1 cellular context compared by ENCODE assay signal in the genomic region with DNA sequence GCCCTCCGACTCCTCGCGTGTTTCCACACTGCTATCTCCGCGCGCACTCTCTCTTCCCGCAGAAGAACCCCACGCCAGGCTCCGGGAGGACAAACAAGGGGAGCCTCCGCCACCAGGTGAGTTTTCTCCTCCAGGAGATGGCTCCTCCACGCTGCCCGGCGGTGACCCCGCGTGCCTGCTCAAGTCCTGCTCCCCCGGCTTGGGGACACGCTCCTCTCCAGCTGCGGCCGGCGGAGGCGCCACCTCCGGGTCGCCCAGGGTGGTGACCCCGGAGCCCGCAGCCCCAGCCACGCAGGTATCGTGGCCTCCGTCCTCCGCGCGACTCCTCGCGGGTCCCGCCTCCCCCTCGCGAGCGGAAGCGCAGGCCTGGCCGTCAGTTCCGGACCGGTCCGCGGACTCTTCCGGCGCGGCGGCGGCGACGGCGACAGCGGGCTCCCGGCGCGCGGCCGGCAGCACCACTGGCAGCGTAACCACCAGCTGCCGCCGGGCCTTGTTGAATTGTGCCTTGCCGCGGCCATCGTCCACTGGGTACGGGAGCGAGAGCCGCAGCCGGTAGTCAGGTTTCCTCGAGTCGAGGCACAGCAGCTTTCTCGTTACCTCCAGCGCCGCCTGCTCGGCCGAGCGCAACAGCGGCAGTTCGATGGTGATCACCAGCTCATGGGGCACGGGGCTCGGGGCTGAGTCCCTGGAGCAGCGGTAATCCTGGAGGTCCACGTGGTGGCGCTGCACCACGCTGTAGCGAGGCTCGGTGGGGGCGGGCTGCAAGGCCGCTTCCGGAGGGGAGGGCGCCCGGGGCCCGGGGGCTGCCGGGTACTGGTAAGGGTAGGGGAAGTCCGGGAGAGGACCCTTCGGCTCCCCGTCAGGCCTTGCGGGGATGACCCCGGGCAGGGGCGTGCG.
A peak's percentile ranks its signal among the peaks of the same experiment; 100 is the strongest.
TF ChIP-seq lines count a peak whose summit lies in the region.

No MANE protein-coding gene starts in this region.

TF ChIP-seq in HEK293, 187 proteins besides CTCF, POLR2A, EP300 and RAD21 (continued from another document and continues in another):
- TF ChIP-seq, protein P1, sequence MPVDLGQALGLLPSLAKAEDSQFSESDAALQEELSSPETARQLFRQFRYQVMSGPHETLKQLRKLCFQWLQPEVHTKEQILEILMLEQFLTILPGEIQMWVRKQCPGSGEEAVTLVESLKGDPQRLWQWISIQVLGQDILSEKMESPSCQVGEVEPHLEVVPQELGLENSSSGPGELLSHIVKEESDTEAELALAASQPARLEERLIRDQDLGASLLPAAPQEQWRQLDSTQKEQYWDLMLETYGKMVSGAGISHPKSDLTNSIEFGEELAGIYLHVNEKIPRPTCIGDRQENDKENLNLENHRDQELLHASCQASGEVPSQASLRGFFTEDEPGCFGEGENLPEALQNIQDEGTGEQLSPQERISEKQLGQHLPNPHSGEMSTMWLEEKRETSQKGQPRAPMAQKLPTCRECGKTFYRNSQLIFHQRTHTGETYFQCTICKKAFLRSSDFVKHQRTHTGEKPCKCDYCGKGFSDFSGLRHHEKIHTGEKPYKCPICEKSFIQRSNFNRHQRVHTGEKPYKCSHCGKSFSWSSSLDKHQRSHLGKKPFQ (tag by site-specific recombination; IDR thresholded peaks at IDR 0.05): no peak
- peak; percentile 56 for TF ChIP-seq ZFHX2 (tag by site-specific recombination; conservative IDR thresholded peaks at IDR 0.05)
- TF ChIP-seq ZNF830 (tag by site-specific recombination; IDR thresholded peaks at IDR 0.05; ENCODE audit: low read depth): no peak
- TF ChIP-seq, protein P2, sequence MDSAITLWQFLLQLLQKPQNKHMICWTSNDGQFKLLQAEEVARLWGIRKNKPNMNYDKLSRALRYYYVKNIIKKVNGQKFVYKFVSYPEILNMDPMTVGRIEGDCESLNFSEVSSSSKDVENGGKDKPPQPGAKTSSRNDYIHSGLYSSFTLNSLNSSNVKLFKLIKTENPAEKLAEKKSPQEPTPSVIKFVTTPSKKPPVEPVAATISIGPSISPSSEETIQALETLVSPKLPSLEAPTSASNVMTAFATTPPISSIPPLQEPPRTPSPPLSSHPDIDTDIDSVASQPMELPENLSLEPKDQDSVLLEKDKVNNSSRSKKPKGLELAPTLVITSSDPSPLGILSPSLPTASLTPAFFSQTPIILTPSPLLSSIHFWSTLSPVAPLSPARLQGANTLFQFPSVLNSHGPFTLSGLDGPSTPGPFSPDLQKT (IDR thresholded peaks at IDR 0.05; ENCODE audit: borderline replicate concordance, low read depth, low read length): no peak; the same call in 1 of the 2 replicates
- peak; percentile 81 for TF ChIP-seq ZXDB (tag by site-specific recombination; IDR thresholded peaks at IDR 0.05)
- TF ChIP-seq, protein P3, sequence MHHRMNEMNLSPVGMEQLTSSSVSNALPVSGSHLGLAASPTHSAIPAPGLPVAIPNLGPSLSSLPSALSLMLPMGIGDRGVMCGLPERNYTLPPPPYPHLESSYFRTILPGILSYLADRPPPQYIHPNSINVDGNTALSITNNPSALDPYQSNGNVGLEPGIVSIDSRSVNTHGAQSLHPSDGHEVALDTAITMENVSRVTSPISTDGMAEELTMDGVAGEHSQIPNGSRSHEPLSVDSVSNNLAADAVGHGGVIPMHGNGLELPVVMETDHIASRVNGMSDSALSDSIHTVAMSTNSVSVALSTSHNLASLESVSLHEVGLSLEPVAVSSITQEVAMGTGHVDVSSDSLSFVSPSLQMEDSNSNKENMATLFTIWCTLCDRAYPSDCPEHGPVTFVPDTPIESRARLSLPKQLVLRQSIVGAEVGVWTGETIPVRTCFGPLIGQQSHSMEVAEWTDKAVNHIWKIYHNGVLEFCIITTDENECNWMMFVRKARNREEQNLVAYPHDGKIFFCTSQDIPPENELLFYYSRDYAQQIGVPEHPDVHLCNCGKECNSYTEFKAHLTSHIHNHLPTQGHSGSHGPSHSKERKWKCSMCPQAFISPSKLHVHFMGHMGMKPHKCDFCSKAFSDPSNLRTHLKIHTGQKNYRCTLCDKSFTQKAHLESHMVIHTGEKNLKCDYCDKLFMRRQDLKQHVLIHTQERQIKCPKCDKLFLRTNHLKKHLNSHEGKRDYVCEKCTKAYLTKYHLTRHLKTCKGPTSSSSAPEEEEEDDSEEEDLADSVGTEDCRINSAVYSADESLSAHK (tag by site-specific recombination; IDR thresholded peaks at IDR 0.05): peak; percentile 14; the same call in 1 of the 2 replicates
- TF ChIP-seq, protein P4, sequence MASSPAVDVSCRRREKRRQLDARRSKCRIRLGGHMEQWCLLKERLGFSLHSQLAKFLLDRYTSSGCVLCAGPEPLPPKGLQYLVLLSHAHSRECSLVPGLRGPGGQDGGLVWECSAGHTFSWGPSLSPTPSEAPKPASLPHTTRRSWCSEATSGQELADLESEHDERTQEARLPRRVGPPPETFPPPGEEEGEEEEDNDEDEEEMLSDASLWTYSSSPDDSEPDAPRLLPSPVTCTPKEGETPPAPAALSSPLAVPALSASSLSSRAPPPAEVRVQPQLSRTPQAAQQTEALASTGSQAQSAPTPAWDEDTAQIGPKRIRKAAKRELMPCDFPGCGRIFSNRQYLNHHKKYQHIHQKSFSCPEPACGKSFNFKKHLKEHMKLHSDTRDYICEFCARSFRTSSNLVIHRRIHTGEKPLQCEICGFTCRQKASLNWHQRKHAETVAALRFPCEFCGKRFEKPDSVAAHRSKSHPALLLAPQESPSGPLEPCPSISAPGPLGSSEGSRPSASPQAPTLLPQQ (tag by site-specific recombination; IDR thresholded peaks at IDR 0.05): peak; percentile 67; the same call in 1 of the 2 replicates
- peak; percentile 94 for TF ChIP-seq ZNF2 (tag by site-specific recombination; IDR thresholded peaks at IDR 0.05)
- TF ChIP-seq ZNF175 (tag by site-specific recombination; IDR thresholded peaks at IDR 0.05): no peak
- TF ChIP-seq ZNF654 (tag by site-specific recombination; IDR thresholded peaks at IDR 0.05; ENCODE audit: low read depth): peak; percentile 86
- no peak for TF ChIP-seq ZNF292 (tag by site-specific recombination; IDR thresholded peaks at IDR 0.05; ENCODE audit: borderline replicate concordance, low read depth)
- TF ChIP-seq, protein P5, sequence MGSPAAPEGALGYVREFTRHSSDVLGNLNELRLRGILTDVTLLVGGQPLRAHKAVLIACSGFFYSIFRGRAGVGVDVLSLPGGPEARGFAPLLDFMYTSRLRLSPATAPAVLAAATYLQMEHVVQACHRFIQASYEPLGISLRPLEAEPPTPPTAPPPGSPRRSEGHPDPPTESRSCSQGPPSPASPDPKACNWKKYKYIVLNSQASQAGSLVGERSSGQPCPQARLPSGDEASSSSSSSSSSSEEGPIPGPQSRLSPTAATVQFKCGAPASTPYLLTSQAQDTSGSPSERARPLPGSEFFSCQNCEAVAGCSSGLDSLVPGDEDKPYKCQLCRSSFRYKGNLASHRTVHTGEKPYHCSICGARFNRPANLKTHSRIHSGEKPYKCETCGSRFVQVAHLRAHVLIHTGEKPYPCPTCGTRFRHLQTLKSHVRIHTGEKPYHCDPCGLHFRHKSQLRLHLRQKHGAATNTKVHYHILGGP (tag by site-specific recombination; IDR thresholded peaks at IDR 0.05): no peak
- peak; percentile 69; the same call in 1 of the 2 replicates for TF ChIP-seq ZNF324 (tag by site-specific recombination; IDR thresholded peaks at IDR 0.05)
- peak; percentile 56; the same call in 1 of the 2 replicates for TF ChIP-seq YY1 (tag by site-specific recombination; IDR thresholded peaks at IDR 0.05)
- no peak for TF ChIP-seq ZNF791 (tag by site-specific recombination; IDR thresholded peaks at IDR 0.05)
- no peak for TF ChIP-seq GLI4 (tag by site-specific recombination; IDR thresholded peaks at IDR 0.05)
- TF ChIP-seq ZNF521 (tag by site-specific recombination; IDR thresholded peaks at IDR 0.05): no peak
- TF ChIP-seq ZNF391 (tag by site-specific recombination; IDR thresholded peaks at IDR 0.05; ENCODE audit: borderline replicate concordance, low read depth): no peak
- TF ChIP-seq, protein P6, sequence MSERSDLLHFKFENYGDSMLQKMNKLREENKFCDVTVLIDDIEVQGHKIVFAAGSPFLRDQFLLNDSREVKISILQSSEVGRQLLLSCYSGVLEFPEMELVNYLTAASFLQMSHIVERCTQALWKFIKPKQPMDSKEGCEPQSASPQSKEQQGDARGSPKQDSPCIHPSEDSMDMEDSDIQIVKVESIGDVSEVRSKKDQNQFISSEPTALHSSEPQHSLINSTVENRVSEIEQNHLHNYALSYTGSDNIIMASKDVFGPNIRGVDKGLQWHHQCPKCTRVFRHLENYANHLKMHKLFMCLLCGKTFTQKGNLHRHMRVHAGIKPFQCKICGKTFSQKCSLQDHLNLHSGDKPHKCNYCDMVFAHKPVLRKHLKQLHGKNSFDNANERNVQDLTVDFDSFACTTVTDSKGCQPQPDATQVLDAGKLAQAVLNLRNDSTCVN (tag by site-specific recombination; optimal IDR thresholded peaks at IDR 0.05): peak; percentile 72
- no peak for TF ChIP-seq ZNF138 (tag by site-specific recombination; IDR thresholded peaks at IDR 0.05; ENCODE audit: borderline replicate concordance)
- TF ChIP-seq ZNF664 (tag by site-specific recombination; IDR thresholded peaks at IDR 0.05): no peak
- TF ChIP-seq ZNF624 (tag by site-specific recombination; IDR thresholded peaks at IDR 0.05): no peak
- peak; percentile 92 for TF ChIP-seq ZBTB7A (tag by site-specific recombination; IDR thresholded peaks at IDR 0.05; ENCODE audit: low read depth)
- TF ChIP-seq, protein P7, sequence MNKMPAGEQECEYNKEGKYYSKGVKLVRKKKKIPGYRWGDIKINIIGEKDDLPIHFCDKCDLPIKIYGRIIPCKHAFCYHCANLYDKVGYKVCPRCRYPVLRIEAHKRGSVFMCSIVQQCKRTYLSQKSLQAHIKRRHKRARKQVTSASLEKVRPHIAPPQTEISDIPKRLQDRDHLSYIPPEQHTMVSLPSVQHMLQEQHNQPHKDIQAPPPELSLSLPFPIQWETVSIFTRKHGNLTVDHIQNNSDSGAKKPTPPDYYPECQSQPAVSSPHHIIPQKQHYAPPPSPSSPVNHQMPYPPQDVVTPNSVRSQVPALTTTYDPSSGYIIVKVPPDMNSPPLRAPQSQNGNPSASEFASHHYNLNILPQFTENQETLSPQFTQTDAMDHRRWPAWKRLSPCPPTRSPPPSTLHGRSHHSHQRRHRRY (tag by site-specific recombination; IDR thresholded peaks at IDR 0.05): no peak
- TF ChIP-seq ZNF169 (tag by site-specific recombination; IDR thresholded peaks at IDR 0.05): no peak
- TF ChIP-seq ZNF133 (tag by site-specific recombination; IDR thresholded peaks at IDR 0.05): no peak
- peak; percentile 67; the same call in 1 of the 2 replicates for TF ChIP-seq ZBTB48 (tag by site-specific recombination; IDR thresholded peaks at IDR 0.05)
- TF ChIP-seq ZNF629 (tag by site-specific recombination; IDR thresholded peaks at IDR 0.05): peak; percentile 59; the same call in 1 of the 2 replicates
- no peak for TF ChIP-seq ZFP41 (tag by site-specific recombination; IDR thresholded peaks at IDR 0.05; ENCODE audit: borderline replicate concordance)
- TF ChIP-seq, protein P8, sequence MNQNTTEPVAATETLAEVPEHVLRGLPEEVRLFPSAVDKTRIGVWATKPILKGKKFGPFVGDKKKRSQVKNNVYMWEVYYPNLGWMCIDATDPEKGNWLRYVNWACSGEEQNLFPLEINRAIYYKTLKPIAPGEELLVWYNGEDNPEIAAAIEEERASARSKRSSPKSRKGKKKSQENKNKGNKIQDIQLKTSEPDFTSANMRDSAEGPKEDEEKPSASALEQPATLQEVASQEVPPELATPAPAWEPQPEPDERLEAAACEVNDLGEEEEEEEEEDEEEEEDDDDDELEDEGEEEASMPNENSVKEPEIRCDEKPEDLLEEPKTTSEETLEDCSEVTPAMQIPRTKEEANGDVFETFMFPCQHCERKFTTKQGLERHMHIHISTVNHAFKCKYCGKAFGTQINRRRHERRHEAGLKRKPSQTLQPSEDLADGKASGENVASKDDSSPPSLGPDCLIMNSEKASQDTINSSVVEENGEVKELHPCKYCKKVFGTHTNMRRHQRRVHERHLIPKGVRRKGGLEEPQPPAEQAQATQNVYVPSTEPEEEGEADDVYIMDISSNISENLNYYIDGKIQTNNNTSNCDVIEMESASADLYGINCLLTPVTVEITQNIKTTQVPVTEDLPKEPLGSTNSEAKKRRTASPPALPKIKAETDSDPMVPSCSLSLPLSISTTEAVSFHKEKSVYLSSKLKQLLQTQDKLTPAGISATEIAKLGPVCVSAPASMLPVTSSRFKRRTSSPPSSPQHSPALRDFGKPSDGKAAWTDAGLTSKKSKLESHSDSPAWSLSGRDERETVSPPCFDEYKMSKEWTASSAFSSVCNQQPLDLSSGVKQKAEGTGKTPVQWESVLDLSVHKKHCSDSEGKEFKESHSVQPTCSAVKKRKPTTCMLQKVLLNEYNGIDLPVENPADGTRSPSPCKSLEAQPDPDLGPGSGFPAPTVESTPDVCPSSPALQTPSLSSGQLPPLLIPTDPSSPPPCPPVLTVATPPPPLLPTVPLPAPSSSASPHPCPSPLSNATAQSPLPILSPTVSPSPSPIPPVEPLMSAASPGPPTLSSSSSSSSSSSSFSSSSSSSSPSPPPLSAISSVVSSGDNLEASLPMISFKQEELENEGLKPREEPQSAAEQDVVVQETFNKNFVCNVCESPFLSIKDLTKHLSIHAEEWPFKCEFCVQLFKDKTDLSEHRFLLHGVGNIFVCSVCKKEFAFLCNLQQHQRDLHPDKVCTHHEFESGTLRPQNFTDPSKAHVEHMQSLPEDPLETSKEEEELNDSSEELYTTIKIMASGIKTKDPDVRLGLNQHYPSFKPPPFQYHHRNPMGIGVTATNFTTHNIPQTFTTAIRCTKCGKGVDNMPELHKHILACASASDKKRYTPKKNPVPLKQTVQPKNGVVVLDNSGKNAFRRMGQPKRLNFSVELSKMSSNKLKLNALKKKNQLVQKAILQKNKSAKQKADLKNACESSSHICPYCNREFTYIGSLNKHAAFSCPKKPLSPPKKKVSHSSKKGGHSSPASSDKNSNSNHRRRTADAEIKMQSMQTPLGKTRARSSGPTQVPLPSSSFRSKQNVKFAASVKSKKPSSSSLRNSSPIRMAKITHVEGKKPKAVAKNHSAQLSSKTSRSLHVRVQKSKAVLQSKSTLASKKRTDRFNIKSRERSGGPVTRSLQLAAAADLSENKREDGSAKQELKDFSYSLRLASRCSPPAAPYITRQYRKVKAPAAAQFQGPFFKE (tag by site-specific recombination; IDR thresholded peaks at IDR 0.05; ENCODE audit: borderline replicate concordance): no peak
- TF ChIP-seq ZNF426 (tag by site-specific recombination; IDR thresholded peaks at IDR 0.05): no peak
- TF ChIP-seq ZNF48 (tag by site-specific recombination; IDR thresholded peaks at IDR 0.05): no peak
- peak; percentile 38; the same call in 1 of the 2 replicates for TF ChIP-seq ZFP37 (tag by site-specific recombination; IDR thresholded peaks at IDR 0.05)
- TF ChIP-seq KLF9 (tag by site-specific recombination; IDR thresholded peaks at IDR 0.05; ENCODE audit: low read depth): no peak
- no peak for TF ChIP-seq REPIN1 (tag by site-specific recombination; IDR thresholded peaks at IDR 0.05; ENCODE audit: low read depth)
- no peak for TF ChIP-seq ZNF248 (tag by site-specific recombination; IDR thresholded peaks at IDR 0.05)
